In the genomic region with DNA sequence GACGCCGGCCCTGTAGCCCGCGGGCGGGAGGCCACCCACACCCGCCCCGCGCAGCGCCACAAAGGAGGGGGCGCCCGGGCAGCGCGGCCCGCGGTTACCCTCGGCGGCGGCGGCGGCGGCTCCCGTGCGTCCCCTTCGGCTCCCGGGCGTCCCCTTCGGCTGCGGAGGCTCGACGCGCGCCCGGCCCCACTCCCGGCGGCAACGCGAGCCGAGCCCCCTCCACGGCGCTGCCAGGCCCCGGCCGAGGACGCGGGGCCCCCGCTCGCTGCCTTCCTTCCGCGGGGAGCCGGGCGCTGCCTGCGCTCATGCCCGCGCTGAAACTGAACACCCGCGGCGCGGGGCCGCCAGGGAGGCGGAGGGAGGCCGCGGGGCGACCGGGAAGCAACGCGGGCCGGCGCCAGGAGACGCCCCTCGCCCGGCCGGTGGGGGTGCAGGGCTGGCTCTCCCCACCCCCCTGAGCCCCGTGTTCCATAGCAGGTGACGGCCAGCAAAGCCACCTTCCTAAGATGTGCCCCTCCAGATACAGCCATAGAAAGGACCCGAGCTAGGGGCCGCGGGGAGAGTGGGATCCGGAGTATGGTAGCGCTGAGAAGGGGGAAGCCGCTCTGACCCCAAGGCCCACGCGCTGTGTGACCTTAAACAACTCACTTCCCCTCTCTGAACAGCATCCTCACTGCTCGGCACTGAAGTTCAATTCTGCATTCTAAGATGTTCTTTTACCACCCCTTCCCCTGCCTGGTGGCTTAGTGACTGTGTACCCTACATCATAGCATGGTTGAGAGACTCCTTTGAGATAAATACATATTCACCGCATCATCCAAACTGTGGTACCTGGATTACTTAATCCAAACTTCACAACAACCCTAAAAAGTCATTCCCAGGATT, we compare ENCODE assay signal across 9 cellular contexts. TPM values are rescaled to one million over a fixed set of nuclear protein-coding genes. Genes with fewer than 3 reads are reported as not detected.
A peak's percentile ranks its signal among the peaks of the same experiment; 100 is the strongest.
DNase-seq lines count a peak whose midpoint lies in the region; ATAC-seq, FAIRE-seq and TF ChIP-seq lines count a peak whose summit lies in the region.
"Had no signal": no experiment of that assay in that cellular context is flagged by ENCODE, and none has a peak within 500 bp of the region (broad histone marks: within the 10 kb centered on the region; RNA-seq: fewer than 3 reads in every experiment).

No MANE protein-coding gene starts in this region.

- H3K4me3 ChIP-seq in mammary epithelial cell (replicated peaks in 1 of 3; ENCODE audit: insufficient read depth in 1 of 3, low read depth in 2 of 3, low read length in 3 of 3) (peak overlapping the region; percentile 39 to 47 (median 41)), HepG2 (replicated peaks in 1 of 3; ENCODE audit: insufficient read depth in 1 of 3, low read depth in 2 of 3, low read length in 3 of 3) (peak overlapping the region; percentile 62 to 75 (median 65); a peak in 5 of 6 replicates), stomach smooth muscle (ENCODE audit: low read length in 2 of 2) (peak overlapping the region; percentile 36 to 75)

- DNase-seq in NOMO-1 (lab: John Stamatoyannopoulos, UW; ENCODE audit: unreplicated experiment in 2 of 2): peak; percentile 6 to 25
- DNase-seq in NOMO-1 treated with dmso at 0.1 percent for 144 hours (lab: John Stamatoyannopoulos, UW; ENCODE audit: unreplicated experiment): no peak
- no peak for DNase-seq in RWPE1 (ENCODE audit: low spot score)
- DNase-seq in mammary epithelial cell: no peak
- DNase-seq in HepG2 (ENCODE audit: low spot score): no peak
- DNase-seq in sciatic nerve (ENCODE audit: low spot score): no peak

- TF ChIP-seq RAD21 in HepG2 (CRISPR knock-in tag; IDR thresholded peaks at IDR 0.05): no peak; the same call in 1 of the 2 replicates

- H3K4me2 ChIP-seq in mammary epithelial cell (ENCODE audit: insufficient read depth, low read depth, low read length) (peak overlapping the region; percentile 97), HepG2 (ENCODE audit: low read depth, low read length) (peak overlapping the region; percentile 80)

- intact Hi-C loops in mammary epithelial cell (cut with micrococcal nuclease): no loop called here
- intact Hi-C loops in HepG2 (cut with micrococcal nuclease; ENCODE audit: unreplicated experiment): loop anchor here (1.0 kb wide), 1 partner anchor 12 kb away; no protein-coding TSS in a partner anchor
- intact Hi-C loops in sciatic nerve (cut with DNase I): no loop called here

- H3K79me2 ChIP-seq in mammary epithelial cell (ENCODE audit: insufficient read depth, low read length) (no peaks in the 10 kb centered on the region), HepG2 (ENCODE audit: insufficient read depth, low read length) (no peaks in the 10 kb centered on the region)

- no peaks in the 10 kb centered on the region for H3K36me3 ChIP-seq in mammary epithelial cell (ENCODE audit: insufficient read depth, low read length)
- peaks cover 2 to 5% of the 10 kb centered on the region in 2 experiments; a peak in 2 of 5 replicates for H3K36me3 ChIP-seq in HepG2 (replicated peaks in 1 of 2; ENCODE audit: control insufficient read depth in 1 of 2, insufficient read depth in 2 of 2, low read length in 2 of 2)
- no peaks in the 10 kb centered on the region for H3K36me3 ChIP-seq in stomach smooth muscle (ENCODE audit: control insufficient read depth in 2 of 2, insufficient read depth in 2 of 2, low read length in 2 of 2)

- TF ChIP-seq CTCF in RWPE1 (conservative IDR thresholded peaks at IDR 0.05; ENCODE audit: low read depth): no peak
- no peak for TF ChIP-seq CTCF in mammary epithelial cell (conservative IDR thresholded peaks at IDR 0.05 in 1 of 2, IDR thresholded peaks at IDR 0.05 in 1 of 2; ENCODE audit: extremely low read depth in 1 of 2, insufficient read depth in 1 of 2, low read depth in 1 of 2, low read length in 2 of 2)
- no peak for TF ChIP-seq CTCF in HepG2 (CRISPR knock-in tag; IDR thresholded peaks at IDR 0.05)

- FAIRE-seq in HepG2 (lab: Jason Lieb, UNC): no peak

- H3K27me3 ChIP-seq in mammary epithelial cell (ENCODE audit: insufficient read depth, low read length) (peaks cover 12% of the 10 kb centered on the region), HepG2 (ENCODE audit: control insufficient read depth in 1 of 2, insufficient read depth in 2 of 2, low read length in 2 of 2) (no peaks in the 10 kb centered on the region), stomach smooth muscle (ENCODE audit: control insufficient read depth in 1 of 2, insufficient read depth in 2 of 2, low read length in 2 of 2) (no peaks in the 10 kb centered on the region)

- BruUV-seq in mammary epithelial cell (replicated peaks; lab: Mats Ljungman, UMichigan) (no TSS peak), HepG2 (replicated peaks; lab: Mats Ljungman, UMichigan) (no TSS peak)

- H3K27ac ChIP-seq in RWPE1 (peak overlapping the region; percentile 59; the same call in 1 of the 2 replicates), mammary epithelial cell (ENCODE audit: insufficient read depth, low read depth, low read length) (no peak overlapping the region), HepG2 (ENCODE audit: extremely low read length, insufficient read depth, low read length) (peak overlapping the region; percentile 78), stomach smooth muscle (ENCODE audit: low read length) (peak overlapping the region; percentile 85)
- H3K27ac ChIP-seq: epithelial cell of prostate had no signal

- POLR2A ChIA-PET in RWPE1 (lab: Yijun Ruan, JAX; ENCODE audit: low non-redundant PET) (no interaction called here), HepG2 (lab: Yijun Ruan, JAX) (interaction anchor here (0.6 to 1.8 kb wide), 8 partner anchors 11 to 560 kb away, joined by 3 to 8 read pairs (median 4); partner anchors contain the start of gene ORAI1)

- WGBS in mammary epithelial cell (ENCODE audit: low coverage, missing lambda C conversion rate): 98% methylated on average over 5 of the region's 83 CpGs
- 14% methylated on average over 6 of the region's 83 CpGs for WGBS in HepG2 (ENCODE audit: low lambda C conversion rate)

- CTCF ChIA-PET in RWPE1 (lab: Yijun Ruan, JAX) (interaction anchor here (0.6 to 1.2 kb wide), 2 partner anchors 14 to 82 kb away, joined by 3 to 5 read pairs; no protein-coding TSS in a partner anchor), mammary epithelial cell (lab: Charles Lee; ENCODE audit: low non-redundant PET) (no interaction called here), HepG2 (lab: Yijun Ruan, JAX; ENCODE audit: low intra/inter-chr PET ratio, low total read pairs) (no interaction called here)

- H3K4me1 ChIP-seq in mammary epithelial cell (ENCODE audit: insufficient read depth, low read length): peaks cover 12% of the 10 kb centered on the region
- peaks cover 39% of the 10 kb centered on the region for H3K4me1 ChIP-seq in HepG2 (ENCODE audit: insufficient read depth, low read length)
- peaks cover 35% of the 10 kb centered on the region for H3K4me1 ChIP-seq in stomach smooth muscle (ENCODE audit: control insufficient read depth, insufficient read depth, low read length)

- H4K20me1 ChIP-seq in mammary epithelial cell (ENCODE audit: insufficient read depth, low read length) (no peaks in the 10 kb centered on the region), HepG2 (ENCODE audit: insufficient read depth, low read length) (no peaks in the 10 kb centered on the region)

- no peak overlapping the region for H3K9ac ChIP-seq in mammary epithelial cell (ENCODE audit: insufficient read depth, low read length)
- peak overlapping the region; percentile 74 for H3K9ac ChIP-seq in HepG2 (ENCODE audit: insufficient read depth, low read depth, low read length)
- H3K9ac ChIP-seq in stomach smooth muscle (ENCODE audit: low read length in 2 of 2): peak overlapping the region; percentile 54 to 82

- in situ Hi-C loops in mammary epithelial cell (cut with MboI; ENCODE audit: low sequenced_read_pairs in 2 of 2) (no loop called here), HepG2 (cut with HindIII; ENCODE audit: extremely low pct_ligation_motif_present, low pct_unique_long_range_greater_than_20kb) (no loop called here)

- TF ChIP-seq EP300 in HepG2 (IDR thresholded peaks at IDR 0.05; ENCODE audit: low read depth in 2 of 2, low read length in 2 of 2) (no peak), HepG2 (CRISPR knock-in tag; IDR thresholded peaks at IDR 0.05; ENCODE audit: borderline replicate concordance) (no peak)

- no peaks in the 10 kb centered on the region for H3K9me3 ChIP-seq in mammary epithelial cell (replicated peaks; ENCODE audit: insufficient read depth, low read length)
- no peaks in the 10 kb centered on the region for H3K9me3 ChIP-seq in HepG2 (ENCODE audit: low read length)
- H3K9me3 ChIP-seq in stomach smooth muscle (ENCODE audit: control insufficient read depth in 2 of 2, low read length in 2 of 2): no peaks in the 10 kb centered on the region

- no peak for TF ChIP-seq POLR2A in HepG2 (IDR thresholded peaks at IDR 0.05; ENCODE audit: insufficient read depth in 1 of 2, low read depth in 2 of 2, low read length in 2 of 2)

- peak; percentile 5 for ATAC-seq in HG02938 (IDR thresholded peaks at IDR 0.05; ENCODE audit: unreplicated experiment)
- ATAC-seq in HepG2: peak; percentile 25
- ATAC-seq in sciatic nerve: no peak

- H2AFZ ChIP-seq in mammary epithelial cell (ENCODE audit: low read depth, low read length) (peak overlapping the region; percentile 87), HepG2 (ENCODE audit: low read length) (no peak overlapping the region)

- dilution Hi-C loops in mammary epithelial cell (cut with HindIII; ENCODE audit: low sequenced_read_pairs): no loop called here

RNA-seq across cellular contexts. Expression of gene KDM2B, which starts 42.8 kb away (rescaled TPM):
- total RNA-seq in mammary epithelial cell (10 to 100 TPM; 18.3 to 21.7 TPM), HepG2 (2016; rRNA removed; fragmentation: Illumina TruSeq; extraction: Trizol) (25.3 and 26.1 TPM in 2 replicates), sciatic nerve (22.9 TPM)
- polyA plus RNA-seq in mammary epithelial cell (14.3 TPM), HepG2 (2011; rRNA removed) (17.0 and 17.5 TPM in 2 replicates)
- polyA minus RNA-seq in mammary epithelial cell: 20.8 TPM
- total RNA-seq in HepG2 (2016; cell fraction: cytosol; rRNA removed; fragmentation: Illumina TruSeq; extraction: Trizol; ENCODE audit: low read depth): 11.2 and 11.4 TPM in 2 replicates
- total RNA-seq in HepG2 (2016; cell fraction: insoluble cytoplasmic fraction; rRNA removed; fragmentation: Illumina TruSeq; extraction: Trizol): 20.6 and 26.1 TPM in 2 replicates
- total RNA-seq in HepG2 (2016; cell fraction: membrane; rRNA removed; fragmentation: Illumina TruSeq; extraction: Trizol): 25.8 and 29.0 TPM in 2 replicates
- total RNA-seq in HepG2 (2016; cell fraction: nucleus; rRNA removed; fragmentation: Illumina TruSeq; extraction: Trizol): 18.4 and 20.7 TPM in 2 replicates
- polyA plus RNA-seq in HepG2 (2011; cell fraction: cytosol; rRNA removed): 8.3 and 13.5 TPM in 2 replicates
- 50.3 and 60.7 TPM in 2 replicates for polyA plus RNA-seq in HepG2 (2011; cell fraction: nucleus; rRNA removed)
- polyA plus RNA-seq in HepG2 (2012): 13.5 and 15.6 TPM in 2 replicates
- polyA plus RNA-seq in HepG2 (2016; cell fraction: cytosol; fragmentation: Illumina TruSeq; extraction: Trizol; ENCODE audit: low read depth): 6.0 and 6.9 TPM in 2 replicates
- 23.7 and 31.0 TPM in 2 replicates for polyA plus RNA-seq in HepG2 (2016; cell fraction: insoluble cytoplasmic fraction; fragmentation: Illumina TruSeq; extraction: Trizol; ENCODE audit: low read depth)
- polyA plus RNA-seq in HepG2 (2016; cell fraction: membrane; fragmentation: Illumina TruSeq; extraction: Trizol; ENCODE audit: low read depth): 17.2 and 18.2 TPM in 2 replicates
- 36.9 and 37.0 TPM in 2 replicates for polyA plus RNA-seq in HepG2 (2016; cell fraction: nucleus; fragmentation: Illumina TruSeq; extraction: Trizol; ENCODE audit: insufficient read depth, low read depth)
- 53.2 and 72.8 TPM in 2 replicates for polyA minus RNA-seq in HepG2 (2011; rRNA and poly(A)+ RNA removed; ENCODE audit: low replicate concordance)
- 18.0 and 20.7 TPM in 2 replicates for polyA minus RNA-seq in HepG2 (2011; cell fraction: cytosol; rRNA and poly(A)+ RNA removed)
- polyA minus RNA-seq in HepG2 (2011; cell fraction: nucleus; rRNA and poly(A)+ RNA removed): 21.1 and 21.9 TPM in 2 replicates

Comparison
In these comparisons a context has a peak if more than half of its experiments do, and no peak if none do; other contexts are left out.
1. DNase-seq: peak in NOMO-1 (2 of 2); none in NOMO-1 treated with dmso at 0.1 percent for 144 hours (single experiment), RWPE1 (single experiment), mammary epithelial cell (single experiment), HepG2 (single experiment) and sciatic nerve (single experiment).
2. Peak in every context shown above with its lines, with median percentiles within 50 percentile points of each other: H3K4me3 ChIP-seq.